ENCODE assay signal across 17 cellular contexts in the genomic region with DNA sequence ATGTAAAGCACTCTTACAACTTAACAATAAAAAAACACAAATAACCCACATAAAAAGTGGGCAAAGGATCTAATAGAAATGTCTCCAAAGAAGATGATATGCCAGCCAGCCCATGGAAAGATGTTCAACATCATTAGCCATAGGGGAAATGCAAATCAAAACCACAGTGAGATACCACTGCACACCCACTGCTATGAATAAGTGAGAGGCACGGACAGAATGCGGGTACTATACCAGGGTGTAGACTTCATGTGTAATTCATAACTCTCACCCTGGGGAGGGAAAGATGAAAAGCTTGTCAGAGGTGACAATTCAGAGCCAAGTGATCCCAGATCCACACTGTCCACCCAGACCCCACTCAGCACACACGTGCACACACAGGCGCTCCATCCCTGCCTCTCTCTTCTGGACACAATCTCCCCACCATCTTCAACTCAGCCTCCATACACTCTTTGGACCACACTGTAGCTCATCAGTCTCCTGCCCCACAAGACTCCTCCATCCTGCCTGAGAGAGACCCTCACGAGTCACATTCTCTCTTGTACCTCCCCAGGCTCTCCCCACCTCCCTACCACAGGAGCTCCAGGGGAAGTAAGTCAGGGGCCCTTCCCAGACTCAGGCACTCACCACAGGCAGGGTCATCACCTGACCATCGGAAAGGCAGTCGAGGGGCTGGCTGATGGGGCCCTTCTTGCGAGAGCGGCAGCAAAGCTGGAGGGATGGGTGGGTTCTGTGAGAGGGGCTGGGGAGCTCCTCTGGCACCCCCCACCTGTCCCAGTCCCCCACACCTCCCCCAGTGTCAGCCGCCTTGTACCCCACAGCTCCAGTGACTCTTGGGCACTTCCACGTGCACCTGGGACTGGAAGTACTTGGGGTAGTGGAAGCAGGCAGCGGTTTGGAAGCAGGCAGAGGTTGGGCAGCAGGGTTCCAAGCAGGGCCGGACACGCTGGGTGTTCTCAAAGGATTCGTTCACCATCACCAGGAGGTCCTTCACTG. TPM values are rescaled to one million over a fixed set of nuclear protein-coding genes. Genes with fewer than 3 reads are reported as not detected.
DNase-seq lines count a peak whose midpoint lies in the region; ATAC-seq and TF ChIP-seq lines count a peak whose summit lies in the region.
"Had no signal": no experiment of that assay in that cellular context is flagged by ENCODE, and none has a peak within 500 bp of the region (broad histone marks: within the 10 kb centered on the region; RNA-seq: fewer than 3 reads in every experiment).

No MANE protein-coding gene starts in this region.

- H3K9me3 ChIP-seq in upper lobe of right lung = no peaks in the 10 kb centered on the region

- H3K36me3 Mint-ChIP-seq in activated CD4-positive, alpha-beta T cell treated with anti-CD3 and anti-CD28 coated beads for 36 hours (ENCODE audit: low read depth) = no peaks in the 10 kb centered on the region
- H3K36me3 Mint-ChIP-seq in memory B cell = no peaks in the 10 kb centered on the region
- H3K36me3 Mint-ChIP-seq in activated CD8-positive, alpha-beta memory T cell treated with anti-CD3 and anti-CD28 coated beads, Interleukin-2, amount 10 ng/mL, durations not matched to agents 7 days and 5 days = no peaks in the 10 kb centered on the region

- H3K27me3 ChIP-seq in upper lobe of right lung = no peaks in the 10 kb centered on the region

- H3K9me3 Mint-ChIP-seq in activated CD4-positive, alpha-beta T cell treated with anti-CD3 and anti-CD28 coated beads for 36 hours (ENCODE audit: low read depth) = no peaks in the 10 kb centered on the region
- no peaks in the 10 kb centered on the region for H3K9me3 Mint-ChIP-seq in memory B cell
- no peaks in the 10 kb centered on the region for H3K9me3 Mint-ChIP-seq in activated CD8-positive, alpha-beta memory T cell treated with anti-CD3 and anti-CD28 coated beads, Interleukin-2, amount 10 ng/mL, durations not matched to agents 7 days and 5 days (ENCODE audit: low read depth)

- H3K4me1 Mint-ChIP-seq in activated CD4-positive, alpha-beta T cell treated with anti-CD3 and anti-CD28 coated beads for 36 hours = peaks cover 5% of the 10 kb centered on the region
- peaks cover 7% of the 10 kb centered on the region for H3K4me1 Mint-ChIP-seq in memory B cell
- no peaks in the 10 kb centered on the region for H3K4me1 Mint-ChIP-seq in activated CD8-positive, alpha-beta memory T cell treated with anti-CD3 and anti-CD28 coated beads, Interleukin-2, amount 10 ng/mL, durations not matched to agents 7 days and 5 days

- POLR2A ChIA-PET in activated CD4-positive, alpha-beta T cell treated with anti-CD3 and anti-CD28 coated beads for 36 hours (lab: Charles Lee) = interaction anchor here (0.6 kb wide), 1 partner anchor 576 kb away, joined by 3 read pairs; a partner anchor contains a TSS

- no peak overlapping the region for H3K4me3 Mint-ChIP-seq in activated CD4-positive, alpha-beta T cell treated with anti-CD3 and anti-CD28 coated beads for 36 hours
- no peak overlapping the region for H3K4me3 Mint-ChIP-seq in memory B cell
- H3K4me3 Mint-ChIP-seq in activated CD8-positive, alpha-beta memory T cell treated with anti-CD3 and anti-CD28 coated beads, Interleukin-2, amount 10 ng/mL, durations not matched to agents 7 days and 5 days = no peak overlapping the region

- intact Hi-C loops in activated CD4-positive, alpha-beta T cell treated with anti-CD3 and anti-CD28 coated beads for 36 hours (cut with DNase I, micrococcal nuclease) = no loop called here
- intact Hi-C loops in Right ventricle myocardium inferior (cut with DNase I) (no loop called here), left cardiac atrium (cut with DNase I) (no loop called here), upper lobe of right lung (cut with DNase I) (no loop called here)

- no peaks in the 10 kb centered on the region for H3K4me1 ChIP-seq in upper lobe of right lung

- H3K27me3 Mint-ChIP-seq in activated CD4-positive, alpha-beta T cell treated with anti-CD3 and anti-CD28 coated beads for 36 hours = no peaks in the 10 kb centered on the region
- peaks cover 11% of the 10 kb centered on the region for H3K27me3 Mint-ChIP-seq in memory B cell
- H3K27me3 Mint-ChIP-seq in activated CD8-positive, alpha-beta memory T cell treated with anti-CD3 and anti-CD28 coated beads, Interleukin-2, amount 10 ng/mL, durations not matched to agents 7 days and 5 days = peaks cover 12% of the 10 kb centered on the region

- no peak overlapping the region for H3K27ac Mint-ChIP-seq in activated CD4-positive, alpha-beta T cell treated with anti-CD3 and anti-CD28 coated beads for 36 hours
- H3K27ac Mint-ChIP-seq in memory B cell = no peak overlapping the region
- no peak overlapping the region for H3K27ac Mint-ChIP-seq in activated CD8-positive, alpha-beta memory T cell treated with anti-CD3 and anti-CD28 coated beads, Interleukin-2, amount 10 ng/mL, durations not matched to agents 7 days and 5 days

- CTCF ChIA-PET in activated CD4-positive, alpha-beta T cell treated with anti-CD3 and anti-CD28 coated beads for 36 hours (lab: Charles Lee) = interaction anchor here (0.6 to 1.2 kb wide), 4 partner anchors 10 to 194 kb away, joined by 3 to 6 read pairs (median 4); a partner anchor contains a TSS
- CTCF ChIA-PET in activated CD8-positive, alpha-beta memory T cell treated with anti-CD3 and anti-CD28 coated beads, Interleukin-2, amount 10 ng/mL, durations not matched to agents 7 days and 5 days (lab: Charles Lee) = interaction anchor here (3.2 kb wide), 1 partner anchor 10 kb away, joined by 11 read pairs; no protein-coding TSS in a partner anchor

- no peak overlapping the region for H3K27ac ChIP-seq in upper lobe of right lung

- ATAC-seq in activated CD4-positive, alpha-beta T cell treated with anti-CD3 and anti-CD28 coated beads for 36 hours = peak; percentile 70
- ATAC-seq in Right ventricle myocardium inferior (no peak), left cardiac atrium (no peak), memory B cell (ENCODE audit: low read depth) (peak; percentile 56), upper lobe of right lung (no peak)
- no peak for ATAC-seq in activated CD8-positive, alpha-beta memory T cell treated with anti-CD3 and anti-CD28 coated beads, Interleukin-2, amount 10 ng/mL, durations not matched to agents 7 days and 5 days

- no peak overlapping the region for H3K4me3 ChIP-seq in upper lobe of right lung

- no peak for DNase-seq in activated CD4-positive, alpha-beta T cell treated with anti-CD3 and anti-CD28 coated beads for 36 hours
- no peak for DNase-seq in activated CD4-positive, alpha-beta T cell treated with anti-CD3 and anti-CD28 coated beads for 1 hour
- DNase-seq in Right ventricle myocardium inferior (ENCODE audit: missing footprints) (peak; percentile 37), left cardiac atrium (no peak), memory B cell (ENCODE audit: low spot score in 2 of 2) (no peak), upper lobe of right lung (peak; percentile 2), LoVo (ENCODE audit: low spot score) (no peak)
- DNase-seq in activated CD8-positive, alpha-beta memory T cell treated with anti-CD3 and anti-CD28 coated beads, Interleukin-2, amount 10 ng/mL, durations not matched to agents 7 days and 5 days = no peak
- DNase-seq: 8988T, DND-41, MM.1S, NCI-H1105, NCI-H1694 treated with DMSO at 0.1 percent for 48 hours, NCI-H226, NCI-H524 treated with DMSO at 0.1 percent for 48 hours, SHP77 had no signal

- no peaks in the 10 kb centered on the region for H3K36me3 ChIP-seq in upper lobe of right lung

- TF ChIP-seq CTCF in upper lobe of right lung (IDR thresholded peaks at IDR 0.05) = no peak

RNA-seq across cellular contexts. Expression of a gene that starts 21.3 kb away (rescaled TPM):
- not detected for total RNA-seq in activated CD4-positive, alpha-beta T cell treated with anti-CD3 and anti-CD28 coated beads for 36 hours
- total RNA-seq in Right ventricle myocardium inferior (0.05 TPM), left cardiac atrium (under 1 TPM in 1 of 2 donors, not detected in 1; 0.16 TPM), upper lobe of right lung (1.5 TPM)
- under 1 TPM in 1 of 2 experiments, not detected in 1; 0.05 TPM for total RNA-seq in activated CD8-positive, alpha-beta memory T cell treated with anti-CD3 and anti-CD28 coated beads, Interleukin-2, amount 10 ng/mL, durations not matched to agents 7 days and 5 days
- total RNA-seq: H4 had no signal

RNA-seq across cellular contexts. Expression of a gene that starts 27.2 kb away (rescaled TPM):
- total RNA-seq in activated CD4-positive, alpha-beta T cell treated with anti-CD3 and anti-CD28 coated beads for 36 hours = 10 to 100 TPM; 34.7 to 35.7 TPM
- 55.5 TPM for total RNA-seq in Right ventricle myocardium inferior
- total RNA-seq in left cardiac atrium = 10 to 100 TPM; 34.0 to 42.1 TPM
- total RNA-seq in upper lobe of right lung = 39.5 TPM
- 10 to 100 TPM; 15.6 to 19.8 TPM for total RNA-seq in activated CD8-positive, alpha-beta memory T cell treated with anti-CD3 and anti-CD28 coated beads, Interleukin-2, amount 10 ng/mL, durations not matched to agents 7 days and 5 days

Comparison
In these comparisons a context has a peak if more than half of its experiments do, and no peak if none do; other contexts are left out.
1. DNase-seq: peak in Right ventricle myocardium inferior (single experiment) and upper lobe of right lung (single experiment); none in activated CD4-positive, alpha-beta T cell treated with anti-CD3 and anti-CD28 coated beads for 36 hours (single experiment), activated CD4-positive, alpha-beta T cell treated with anti-CD3 and anti-CD28 coated beads for 1 hour (single experiment), left cardiac atrium (single experiment), memory B cell (0 of 2), activated CD8-positive, alpha-beta memory T cell treated with anti-CD3 and anti-CD28 coated beads, Interleukin-2, amount 10 ng/mL, durations not matched to agents 7 days and 5 days (single experiment) and LoVo (single experiment).
2. ATAC-seq: peak in activated CD4-positive, alpha-beta T cell treated with anti-CD3 and anti-CD28 coated beads for 36 hours (single experiment) and memory B cell (single experiment); none in Right ventricle myocardium inferior (single experiment), left cardiac atrium (0 of 2), upper lobe of right lung (single experiment) and activated CD8-positive, alpha-beta memory T cell treated with anti-CD3 and anti-CD28 coated beads, Interleukin-2, amount 10 ng/mL, durations not matched to agents 7 days and 5 days (single experiment).